8 cellular contexts compared by ENCODE assay signal in the genomic region with DNA sequence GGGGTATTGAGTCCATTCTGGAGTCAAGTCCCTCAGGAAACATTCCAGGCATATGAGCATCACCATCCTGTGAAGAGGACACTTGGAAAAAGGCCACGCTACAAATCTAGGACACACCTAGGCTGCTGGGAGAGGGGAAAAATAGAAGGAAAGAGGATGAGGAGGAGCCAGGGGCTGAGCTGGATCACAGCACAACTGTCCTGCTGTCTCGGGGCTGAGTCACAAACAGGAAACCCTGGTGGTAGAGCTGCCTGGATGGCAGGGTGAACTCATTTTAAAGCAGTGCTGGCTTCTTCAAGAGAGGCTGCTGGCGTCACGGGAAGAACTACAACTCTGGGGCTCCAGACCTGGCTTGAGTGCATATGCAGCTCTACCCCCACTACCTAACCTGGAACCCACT. TPM values are rescaled to one million over a fixed set of nuclear protein-coding genes. Genes with fewer than 3 reads are reported as not detected.
DNase-seq lines count a peak whose midpoint lies in the region; ATAC-seq, FAIRE-seq and TF ChIP-seq lines count a peak whose summit lies in the region.

No MANE protein-coding gene starts in this region.

- no peaks in the 10 kb centered on the region for H4K20me1 ChIP-seq in HepG2 (ENCODE audit: insufficient read depth, low read length)

- H3K9ac ChIP-seq in HepG2 (ENCODE audit: insufficient read depth, low read depth, low read length): no peak overlapping the region

- WGBS in HepG2 (ENCODE audit: low lambda C conversion rate): 84% methylated on average over 4 of the region's 4 CpGs

- FAIRE-seq in HepG2 (lab: Jason Lieb, UNC): no peak

- H3K27me3 ChIP-seq in tibial artery (no peaks in the 10 kb centered on the region), HepG2 (ENCODE audit: control insufficient read depth in 1 of 2, insufficient read depth in 2 of 2, low read length in 2 of 2) (no peaks in the 10 kb centered on the region)

- H2AFZ ChIP-seq in HepG2 (ENCODE audit: low read length): no peak overlapping the region

- in situ Hi-C loops in HepG2 (cut with HindIII; ENCODE audit: extremely low pct_ligation_motif_present, low pct_unique_long_range_greater_than_20kb): no loop called here

- TF ChIP-seq EP300 in HepG2 (IDR thresholded peaks at IDR 0.05; ENCODE audit: low read depth in 2 of 2, low read length in 2 of 2): no peak
- TF ChIP-seq EP300 in HepG2 (CRISPR knock-in tag; IDR thresholded peaks at IDR 0.05; ENCODE audit: borderline replicate concordance): no peak

- CTCF ChIA-PET in HepG2 (lab: Yijun Ruan, JAX; ENCODE audit: low intra/inter-chr PET ratio, low total read pairs): no interaction called here

- ATAC-seq in HepG2 (no peak), GM21447 (IDR thresholded peaks at IDR 0.05; ENCODE audit: unreplicated experiment) (no peak)

- H3K4me2 ChIP-seq in HepG2 (ENCODE audit: low read depth, low read length): no peak overlapping the region

- POLR2A ChIA-PET in HepG2 (lab: Yijun Ruan, JAX): interaction anchor here (0.7 kb wide), 1 partner anchor 80 kb away, joined by 3 read pairs; no protein-coding TSS in a partner anchor

- TF ChIP-seq RAD21 in HepG2 (CRISPR knock-in tag; IDR thresholded peaks at IDR 0.05): no peak

- no peak for TF ChIP-seq CTCF in tibial artery (IDR thresholded peaks at IDR 0.05)
- no peak for TF ChIP-seq CTCF in HepG2 (CRISPR knock-in tag; IDR thresholded peaks at IDR 0.05)

- H3K36me3 ChIP-seq in tibial artery: peaks cover 3 to 6% (median 4%) of the 10 kb centered on the region in 3 donors
- H3K36me3 ChIP-seq in HepG2 (replicated peaks in 1 of 2; ENCODE audit: control insufficient read depth in 1 of 2, insufficient read depth in 2 of 2, low read length in 2 of 2): peaks cover 8 to 40% of the 10 kb centered on the region in 2 experiments

- H3K4me3 ChIP-seq in tibial artery (no peak overlapping the region), HepG2 (replicated peaks in 1 of 3; ENCODE audit: insufficient read depth in 1 of 3, low read depth in 2 of 3, low read length in 3 of 3) (no peak overlapping the region)

- no TSS peak for BruUV-seq in HepG2 (replicated peaks; lab: Mats Ljungman, UMichigan)

- H3K9me3 ChIP-seq in tibial artery (no peaks in the 10 kb centered on the region), HepG2 (ENCODE audit: low read length) (no peaks in the 10 kb centered on the region)

- H3K79me2 ChIP-seq in HepG2 (ENCODE audit: insufficient read depth, low read length): no peaks in the 10 kb centered on the region

- intact Hi-C loops in tibial artery (cut with DNase I; ENCODE audit: low total_unique reads): no loop called here
- intact Hi-C loops in HepG2 (cut with micrococcal nuclease; ENCODE audit: unreplicated experiment): no loop called here

- H3K4me1 ChIP-seq in tibial artery (peaks cover 0 to 65% (median 49%) of the 10 kb centered on the region in 4 donors), HepG2 (ENCODE audit: insufficient read depth, low read length) (no peaks in the 10 kb centered on the region)

- TF ChIP-seq POLR2A in HepG2 (IDR thresholded peaks at IDR 0.05; ENCODE audit: insufficient read depth in 1 of 2, low read depth in 2 of 2, low read length in 2 of 2): no peak

- DNase-seq in activated gamma-delta T cell treated with Interleukin-2 at 50 U/mL for 16 hours: peak; percentile 53
- DNase-seq in activated gamma-delta T cell (lab: John Stamatoyannopoulos, UW): no peak
- DNase-seq in activated T-helper 1 cell treated with Interleukin-2 at 50 U/mL for 16 hours (ENCODE audit: low read depth): peak; percentile 29
- peak; percentile 93 for DNase-seq in islet precursor cell
- DNase-seq in tibial artery: no peak
- DNase-seq in NOMO-1 treated with dmso at 0.1 percent for 144 hours (lab: John Stamatoyannopoulos, UW; ENCODE audit: unreplicated experiment): no peak
- DNase-seq in HepG2 (ENCODE audit: low spot score): no peak

- peak overlapping the region; percentile 11 to 21 for H3K27ac ChIP-seq in tibial artery
- no peak overlapping the region for H3K27ac ChIP-seq in HepG2 (ENCODE audit: extremely low read length, insufficient read depth, low read length)

TF ChIP-seq in HepG2, 621 proteins besides CTCF, POLR2A, EP300 and RAD21:
- TF ChIP-seq RFXANK (CRISPR knock-in tag; IDR thresholded peaks at IDR 0.05) (no peak), ZNF17 (CRISPR knock-in tag; IDR thresholded peaks at IDR 0.05) (no peak), ZNF704 (CRISPR knock-in tag; IDR thresholded peaks at IDR 0.05; ENCODE audit: borderline replicate concordance) (no peak), ZNF10 (CRISPR knock-in tag; IDR thresholded peaks at IDR 0.05; ENCODE audit: borderline replicate concordance, low read depth) (no peak), SSRP1 (CRISPR knock-in tag; IDR thresholded peaks at IDR 0.05) (no peak), ZMYM4 (CRISPR knock-in tag; IDR thresholded peaks at IDR 0.05) (no peak)
- TF ChIP-seq, protein P1, sequence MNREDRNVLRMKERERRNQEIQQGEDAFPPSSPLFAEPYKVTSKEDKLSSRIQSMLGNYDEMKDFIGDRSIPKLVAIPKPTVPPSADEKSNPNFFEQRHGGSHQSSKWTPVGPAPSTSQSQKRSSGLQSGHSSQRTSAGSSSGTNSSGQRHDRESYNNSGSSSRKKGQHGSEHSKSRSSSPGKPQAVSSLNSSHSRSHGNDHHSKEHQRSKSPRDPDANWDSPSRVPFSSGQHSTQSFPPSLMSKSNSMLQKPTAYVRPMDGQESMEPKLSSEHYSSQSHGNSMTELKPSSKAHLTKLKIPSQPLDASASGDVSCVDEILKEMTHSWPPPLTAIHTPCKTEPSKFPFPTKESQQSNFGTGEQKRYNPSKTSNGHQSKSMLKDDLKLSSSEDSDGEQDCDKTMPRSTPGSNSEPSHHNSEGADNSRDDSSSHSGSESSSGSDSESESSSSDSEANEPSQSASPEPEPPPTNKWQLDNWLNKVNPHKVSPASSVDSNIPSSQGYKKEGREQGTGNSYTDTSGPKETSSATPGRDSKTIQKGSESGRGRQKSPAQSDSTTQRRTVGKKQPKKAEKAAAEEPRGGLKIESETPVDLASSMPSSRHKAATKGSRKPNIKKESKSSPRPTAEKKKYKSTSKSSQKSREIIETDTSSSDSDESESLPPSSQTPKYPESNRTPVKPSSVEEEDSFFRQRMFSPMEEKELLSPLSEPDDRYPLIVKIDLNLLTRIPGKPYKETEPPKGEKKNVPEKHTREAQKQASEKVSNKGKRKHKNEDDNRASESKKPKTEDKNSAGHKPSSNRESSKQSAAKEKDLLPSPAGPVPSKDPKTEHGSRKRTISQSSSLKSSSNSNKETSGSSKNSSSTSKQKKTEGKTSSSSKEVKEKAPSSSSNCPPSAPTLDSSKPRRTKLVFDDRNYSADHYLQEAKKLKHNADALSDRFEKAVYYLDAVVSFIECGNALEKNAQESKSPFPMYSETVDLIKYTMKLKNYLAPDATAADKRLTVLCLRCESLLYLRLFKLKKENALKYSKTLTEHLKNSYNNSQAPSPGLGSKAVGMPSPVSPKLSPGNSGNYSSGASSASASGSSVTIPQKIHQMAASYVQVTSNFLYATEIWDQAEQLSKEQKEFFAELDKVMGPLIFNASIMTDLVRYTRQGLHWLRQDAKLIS (CRISPR knock-in tag; IDR thresholded peaks at IDR 0.05): no peak

RNA-seq across cellular contexts. Expression of gene FSCN1, which starts 37.3 kb away (rescaled TPM):
- total RNA-seq in HepG2 (2016; rRNA removed; fragmentation: Illumina TruSeq; extraction: Trizol): 35.5 and 44.0 TPM in 2 replicates
- total RNA-seq in HepG2 (2016; cell fraction: cytosol; rRNA removed; fragmentation: Illumina TruSeq; extraction: Trizol; ENCODE audit: low read depth): 6.4 and 7.4 TPM in 2 replicates
- 32.0 and 43.8 TPM in 2 replicates for total RNA-seq in HepG2 (2016; cell fraction: insoluble cytoplasmic fraction; rRNA removed; fragmentation: Illumina TruSeq; extraction: Trizol)
- total RNA-seq in HepG2 (2016; cell fraction: membrane; rRNA removed; fragmentation: Illumina TruSeq; extraction: Trizol): 20.9 and 22.0 TPM in 2 replicates
- 21.3 and 24.5 TPM in 2 replicates for total RNA-seq in HepG2 (2016; cell fraction: nucleus; rRNA removed; fragmentation: Illumina TruSeq; extraction: Trizol)
- polyA plus RNA-seq in HepG2 (2011; rRNA removed): 21.2 and 29.0 TPM in 2 replicates
- 21.0 and 36.3 TPM in 2 replicates for polyA plus RNA-seq in HepG2 (2011; cell fraction: cytosol; rRNA removed)
- 41.0 and 50.2 TPM in 2 replicates for polyA plus RNA-seq in HepG2 (2011; cell fraction: nucleus; rRNA removed)
- 7.3 and 18.5 TPM in 2 replicates for polyA plus RNA-seq in HepG2 (2012)
- 10.2 and 10.8 TPM in 2 replicates for polyA plus RNA-seq in HepG2 (2016; cell fraction: cytosol; fragmentation: Illumina TruSeq; extraction: Trizol; ENCODE audit: low read depth)
- 58.7 and 73.9 TPM in 2 replicates for polyA plus RNA-seq in HepG2 (2016; cell fraction: insoluble cytoplasmic fraction; fragmentation: Illumina TruSeq; extraction: Trizol; ENCODE audit: low read depth)
- 22.3 and 24.1 TPM in 2 replicates for polyA plus RNA-seq in HepG2 (2016; cell fraction: membrane; fragmentation: Illumina TruSeq; extraction: Trizol; ENCODE audit: low read depth)
- 53.5 and 58.8 TPM in 2 replicates for polyA plus RNA-seq in HepG2 (2016; cell fraction: nucleus; fragmentation: Illumina TruSeq; extraction: Trizol; ENCODE audit: insufficient read depth, low read depth)
- 66.5 and 90.1 TPM in 2 replicates for polyA minus RNA-seq in HepG2 (2011; rRNA and poly(A)+ RNA removed; ENCODE audit: low replicate concordance)
- 43.7 and 53.5 TPM in 2 replicates for polyA minus RNA-seq in HepG2 (2011; cell fraction: cytosol; rRNA and poly(A)+ RNA removed)
- polyA minus RNA-seq in HepG2 (2011; cell fraction: nucleus; rRNA and poly(A)+ RNA removed): 12.7 and 16.4 TPM in 2 replicates

Comparison
In these comparisons a context has a peak if more than half of its experiments do, and no peak if none do; other contexts are left out.
1. DNase-seq: peak in activated gamma-delta T cell treated with Interleukin-2 at 50 U/mL for 16 hours (single experiment), activated T-helper 1 cell treated with Interleukin-2 at 50 U/mL for 16 hours (single experiment) and islet precursor cell (single experiment); none in activated gamma-delta T cell (single experiment), tibial artery (0 of 2), NOMO-1 treated with dmso at 0.1 percent for 144 hours (single experiment) and HepG2 (single experiment).